ENCODE assay signal across 19 cellular contexts in the genomic region with DNA sequence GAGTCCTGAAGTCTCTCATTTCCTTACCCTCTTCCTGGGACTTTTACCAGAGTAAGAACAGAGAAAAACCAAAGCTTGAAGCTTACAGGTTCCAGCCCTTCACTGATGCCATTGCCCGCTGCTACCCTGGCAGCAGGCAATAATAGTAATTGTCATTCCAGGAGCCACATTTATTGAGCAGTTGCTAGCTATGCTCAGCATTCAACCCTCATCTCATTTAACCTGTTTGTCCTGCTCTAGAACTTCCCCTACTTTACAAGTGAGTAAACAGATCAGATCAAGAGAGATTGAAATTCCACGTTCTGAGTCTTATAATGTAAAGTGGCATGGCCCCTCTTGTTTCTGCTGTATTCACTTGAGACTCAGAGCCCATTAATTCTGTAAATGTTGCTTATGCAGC.
DNase-seq lines count a peak whose midpoint lies in the region; ATAC-seq and TF ChIP-seq lines count a peak whose summit lies in the region.
"Had no signal": no experiment of that assay in that cellular context is flagged by ENCODE, and none has a peak within 500 bp of the region (broad histone marks: within the 10 kb centered on the region; RNA-seq: fewer than 3 reads in every experiment).

No MANE protein-coding gene starts in this region.

- H3K4me2 ChIP-seq in smooth muscle cell: peak overlapping the region; percentile 41

- peak overlapping the region; percentile 46 for H3K27ac ChIP-seq in SJCRH30
- no peak overlapping the region for H3K27ac ChIP-seq in left lung
- peak overlapping the region; percentile 14 for H3K27ac ChIP-seq in smooth muscle cell (ENCODE audit: low read depth)
- H3K27ac ChIP-seq: 22Rv1, GM23248, SK-N-MC had no signal

- no peaks in the 10 kb centered on the region for H3K27me3 ChIP-seq in SJCRH30
- H3K27me3 ChIP-seq in left lung: no peaks in the 10 kb centered on the region
- H3K27me3 ChIP-seq in smooth muscle cell (ENCODE audit: low read depth): no peaks in the 10 kb centered on the region
- H3K27me3 ChIP-seq: BE2C, MG63 had no signal

- TF ChIP-seq CTCF in left lung (IDR thresholded peaks at IDR 0.05): no peak
- no peak for TF ChIP-seq CTCF in smooth muscle cell (IDR thresholded peaks at IDR 0.05; ENCODE audit: borderline replicate concordance, insufficient read depth, poor library complexity, severe bottlenecking)

- H3K4me3 ChIP-seq in SJCRH30 (no peak overlapping the region), left lung (no peak overlapping the region), smooth muscle cell (no peak overlapping the region)
- H3K4me3 ChIP-seq: GM12878, GM23248, MG63, SK-N-MC had no signal

- H3F3A ChIP-seq in smooth muscle cell (ENCODE audit: low read depth): no peaks in the 10 kb centered on the region

- no peaks in the 10 kb centered on the region for H4K20me1 ChIP-seq in smooth muscle cell (ENCODE audit: low read depth)

- no peaks in the 10 kb centered on the region for H3K9me3 ChIP-seq in SJCRH30 (replicated peaks)
- H3K9me3 ChIP-seq in left lung: no peaks in the 10 kb centered on the region
- no peaks in the 10 kb centered on the region for H3K9me3 ChIP-seq in smooth muscle cell (replicated peaks; ENCODE audit: low read depth)
- H3K9me3 ChIP-seq: BE2C, MG63 had no signal

- no peak overlapping the region for H3K9ac ChIP-seq in smooth muscle cell (ENCODE audit: low read depth)
- H3K9ac ChIP-seq: GM23248 had no signal

- H3K4me1 ChIP-seq in SJCRH30 (peaks cover 26% of the 10 kb centered on the region), left lung (no peaks in the 10 kb centered on the region), smooth muscle cell (ENCODE audit: low read depth) (peaks cover 11% of the 10 kb centered on the region)

- no peaks in the 10 kb centered on the region for H3K79me2 ChIP-seq in smooth muscle cell (ENCODE audit: low read depth)

- ATAC-seq in left lung (peak; percentile 58), HG03039 (IDR thresholded peaks at IDR 0.05; ENCODE audit: unreplicated experiment) (no peak)
- ATAC-seq: GM12878 had no signal

- peak; percentile 31 for DNase-seq in SIG-M5 treated with dmso at 0.1 percent for 504 hours (lab: John Stamatoyannopoulos, UW; ENCODE audit: unreplicated experiment)
- no peak for DNase-seq in SIG-M5 (lab: John Stamatoyannopoulos, UW)
- no peak for DNase-seq in SJCRH30
- no peak for DNase-seq in left lung
- no peak for DNase-seq in smooth muscle cell (lab: John Stamatoyannopoulos, UW; ENCODE audit: unreplicated experiment)
- no peak for DNase-seq in NCI-H510A treated with DMSO at 0.1 percent for 48 hours (lab: John Stamatoyannopoulos, UW)
- DNase-seq in SW 1271 (lab: John Stamatoyannopoulos, UW): no peak
- DNase-seq: BE2C; CD4-positive, alpha-beta memory T cell; DND-41; GM23248; MG63; NCI-H1092; NCI-H2107; NCI-H345 had no signal

- H2AFZ ChIP-seq in smooth muscle cell (ENCODE audit: low read depth): no peak overlapping the region
- H2AFZ ChIP-seq: GM23248 had no signal

- H3K36me3 ChIP-seq in SJCRH30: no peaks in the 10 kb centered on the region
- H3K36me3 ChIP-seq in left lung: no peaks in the 10 kb centered on the region
- no peaks in the 10 kb centered on the region for H3K36me3 ChIP-seq in smooth muscle cell (ENCODE audit: low read depth)
- H3K36me3 ChIP-seq: BE2C, MG63 had no signal

- intact Hi-C loops in left lung (cut with DNase I): no loop called here

- 67% methylated on average over 2 of the region's 2 CpGs for WGBS in smooth muscle cell (ENCODE audit: low lambda C conversion rate)

Comparison
In these comparisons a context has a peak if more than half of its experiments do, and no peak if none do; other contexts are left out.
1. H3K27ac ChIP-seq: peak in SJCRH30 (single experiment) and smooth muscle cell (single experiment); none in left lung (0 of 2).